ENCODE assay signal across 24 cellular contexts in the genomic region with DNA sequence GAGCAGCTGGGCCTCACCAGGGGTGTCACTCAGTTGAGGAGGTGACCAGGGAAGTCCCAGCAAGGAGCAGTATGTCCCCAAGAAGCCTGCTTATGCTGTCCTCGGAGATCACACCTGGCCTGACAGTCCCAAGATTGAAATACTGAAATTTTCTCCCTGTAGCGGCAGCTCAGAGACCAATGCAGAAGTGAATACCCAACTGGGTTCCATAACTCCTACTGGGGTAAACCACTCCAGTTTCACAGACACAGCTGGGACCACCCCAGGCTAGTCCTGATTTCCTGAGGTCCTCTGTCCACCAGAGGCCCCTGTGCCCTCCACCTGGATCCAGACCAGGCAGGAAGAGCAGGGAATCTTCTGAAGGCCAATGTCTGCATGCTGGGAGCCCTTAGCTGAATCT.
DNase-seq lines count a peak whose midpoint lies in the region; ATAC-seq and TF ChIP-seq lines count a peak whose summit lies in the region.
"Had no signal": no experiment of that assay in that cellular context is flagged by ENCODE, and none has a peak within 500 bp of the region (broad histone marks: within the 10 kb centered on the region; RNA-seq: fewer than 3 reads in every experiment).

No MANE protein-coding gene starts in this region.

- peaks cover 0 to 2% of the 10 kb centered on the region in 2 donors for H3K4me1 ChIP-seq in neuronal stem cell (ENCODE audit: control insufficient read depth in 2 of 2, insufficient read depth in 1 of 2, low read depth in 1 of 2, low read length in 2 of 2)
- H3K4me1 ChIP-seq: A549, Caco-2 had no signal

- TF ChIP-seq CTCF in GM13976 (IDR thresholded peaks at IDR 0.05; ENCODE audit: borderline replicate concordance, control extremely low read depth, extremely low read depth, insufficient read depth, missing control alignments), result no peak

- H3K18ac ChIP-seq in neuronal stem cell (ENCODE audit: low read length), result no peak overlapping the region

- H3K4me1 Mint-ChIP-seq in T-helper 17 cell, result no peaks in the 10 kb centered on the region
- H3K4me1 Mint-ChIP-seq in dendritic cell treated with granulocyte-macrophage colony-stimulating factor and Interleukin-4, amounts not matched to agents 40 ng/mL and 50 ng/mL, for 4 days (ENCODE audit: low read depth), result peaks cover 91% of the 10 kb centered on the region
- H3K4me1 Mint-ChIP-seq: B cell had no signal

- no peaks in the 10 kb centered on the region for H3K9me3 ChIP-seq in T-helper 17 cell (ENCODE audit: control insufficient read depth, low read length, poor library complexity, severe bottlenecking)
- peaks cover 0 to 4% of the 10 kb centered on the region in 2 donors for H3K9me3 ChIP-seq in neuronal stem cell (replicated peaks in 1 of 2; ENCODE audit: control insufficient read depth in 2 of 2, insufficient read depth in 1 of 2, low read depth in 1 of 2, low read length in 2 of 2)
- H3K9me3 ChIP-seq: A549, Caco-2 had no signal

- H3K14ac ChIP-seq in neuronal stem cell (ENCODE audit: low read length), result no peak overlapping the region

- no peak for ATAC-seq in T-helper 17 cell
- ATAC-seq: A549; CD8-positive, alpha-beta T cell had no signal

- no peak overlapping the region for H3K23ac ChIP-seq in neuronal stem cell (ENCODE audit: low read depth, low read length, poor library complexity)

- H3K27me3 ChIP-seq in neuronal stem cell (ENCODE audit: control insufficient read depth in 3 of 3, insufficient read depth in 3 of 3, low read depth in 1 of 3, low read length in 3 of 3), result no peaks in the 10 kb centered on the region
- H3K27me3 ChIP-seq: BLaER1 treated with 17β-estradiol and CSF1 and Interleukin-3, amounts not matched to agents 10 nM and 100 nM had no signal

- intact Hi-C loops in dendritic cell treated with granulocyte-macrophage colony-stimulating factor and Interleukin-4, amounts not matched to agents 40 ng/mL and 50 ng/mL, for 4 days (cut with micrococcal nuclease), result no loop called here

- H3K4me3 ChIP-seq in neuronal stem cell (ENCODE audit: low read length in 2 of 2), result no peak overlapping the region
- H3K4me3 ChIP-seq: A549; BLaER1 treated with 17β-estradiol and CSF1 and Interleukin-3, amounts not matched to agents 10 nM and 100 nM had no signal

- DNase-seq in GM13976 (ENCODE audit: low spot score), result peak; percentile 36
- DNase-seq in T-helper 17 cell, result no peak
- DNase-seq in neuronal stem cell (ENCODE audit: low spot score), result no peak
- no peak for DNase-seq in glomerular visceral epithelial cell (ENCODE audit: extremely low spot score)
- no peak for DNase-seq in LoVo (ENCODE audit: low spot score)
- DNase-seq in NCI-H82 (lab: John Stamatoyannopoulos, UW), result no peak
- DNase-seq: AML-193; Caco-2; Calu3; CD4-positive, alpha-beta T cell; CD8-positive, alpha-beta T cell; DMS 273 treated with DMSO at 0.1 percent for 48 hours; DMS153; DMS53; DMS79; DND-41; EL; GDM1 had no signal

- peaks cover 6% of the 10 kb centered on the region for H3K36me3 Mint-ChIP-seq in T-helper 17 cell (ENCODE audit: low read depth)
- H3K36me3 Mint-ChIP-seq in dendritic cell treated with granulocyte-macrophage colony-stimulating factor and Interleukin-4, amounts not matched to agents 40 ng/mL and 50 ng/mL, for 4 days (ENCODE audit: low read depth), result no peaks in the 10 kb centered on the region
- H3K36me3 Mint-ChIP-seq: CD8-positive, alpha-beta T cell had no signal

- H2AFZ ChIP-seq in neuronal stem cell (ENCODE audit: low read length), result no peak overlapping the region

- no peak overlapping the region for H4K91ac ChIP-seq in neuronal stem cell (ENCODE audit: low read depth, low read length, poor library complexity)

- no peak overlapping the region for H2BK5ac ChIP-seq in neuronal stem cell (ENCODE audit: low read length)

- H3K27ac Mint-ChIP-seq in T-helper 17 cell, result peak overlapping the region; percentile 34
- H3K27ac Mint-ChIP-seq in dendritic cell treated with granulocyte-macrophage colony-stimulating factor and Interleukin-4, amounts not matched to agents 40 ng/mL and 50 ng/mL, for 4 days, result peak overlapping the region; percentile 81
- H3K27ac Mint-ChIP-seq: B cell; CD4-positive, alpha-beta T cell; CD8-positive, alpha-beta T cell had no signal

- H2BK12ac ChIP-seq in neuronal stem cell (ENCODE audit: low read length), result no peak overlapping the region

- H3K36me3 ChIP-seq in neuronal stem cell (replicated peaks in 1 of 2; ENCODE audit: control insufficient read depth in 2 of 2, insufficient read depth in 2 of 2, low read length in 2 of 2), result no peaks in the 10 kb centered on the region
- H3K36me3 ChIP-seq: BLaER1 treated with 17β-estradiol and CSF1 and Interleukin-3, amounts not matched to agents 10 nM and 100 nM had no signal

- in situ Hi-C loops in GM13976 (cut with MboI; ENCODE audit: low sequenced_read_pairs, unreplicated experiment), result no loop called here

- no peak overlapping the region for H3K4ac ChIP-seq in neuronal stem cell (ENCODE audit: low read length)

- H4K8ac ChIP-seq in neuronal stem cell (ENCODE audit: low read depth, low read length), result no peak overlapping the region

- no peak overlapping the region for H3K4me2 ChIP-seq in neuronal stem cell (ENCODE audit: insufficient read depth, low read length, poor library complexity, severe bottlenecking)
- H3K4me2 ChIP-seq: A549 had no signal

- no peak overlapping the region for H2BK120ac ChIP-seq in neuronal stem cell (ENCODE audit: low read depth, low read length)

- peak overlapping the region; percentile 67 for H2AK5ac ChIP-seq in neuronal stem cell (ENCODE audit: low read depth, low read length)

- H3K27me3 Mint-ChIP-seq in T-helper 17 cell, result peaks cover 59% of the 10 kb centered on the region
- no peaks in the 10 kb centered on the region for H3K27me3 Mint-ChIP-seq in dendritic cell treated with granulocyte-macrophage colony-stimulating factor and Interleukin-4, amounts not matched to agents 40 ng/mL and 50 ng/mL, for 4 days

- no peaks in the 10 kb centered on the region for H3K9me3 Mint-ChIP-seq in dendritic cell treated with granulocyte-macrophage colony-stimulating factor and Interleukin-4, amounts not matched to agents 40 ng/mL and 50 ng/mL, for 4 days
- H3K9me3 Mint-ChIP-seq: CD4-positive, alpha-beta T cell had no signal

- H3K79me1 ChIP-seq in neuronal stem cell (ENCODE audit: low read depth, low read length), result no peaks in the 10 kb centered on the region

- no peak overlapping the region for H3K4me3 Mint-ChIP-seq in T-helper 17 cell
- H3K4me3 Mint-ChIP-seq in dendritic cell treated with granulocyte-macrophage colony-stimulating factor and Interleukin-4, amounts not matched to agents 40 ng/mL and 50 ng/mL, for 4 days, result no peak overlapping the region
- H3K4me3 Mint-ChIP-seq: B cell; CD4-positive, alpha-beta T cell; CD8-positive, alpha-beta T cell had no signal

- no peak overlapping the region for H3K27ac ChIP-seq in neuronal stem cell (replicated peaks; ENCODE audit: low read length)
- H3K27ac ChIP-seq: 22Rv1; A549; BLaER1 treated with 17β-estradiol and CSF1 and Interleukin-3, amounts not matched to agents 10 nM and 100 nM; C4-2B had no signal

- H3K9ac ChIP-seq in neuronal stem cell (ENCODE audit: low read depth, low read length, poor library complexity), result no peak overlapping the region
- H3K9ac ChIP-seq: BLaER1 treated with 17β-estradiol and CSF1 and Interleukin-3, amounts not matched to agents 10 nM and 100 nM had no signal

- no CpG with 5 or more reads among the region's 2 CpGs for WGBS in neuronal stem cell (ENCODE audit: extremely low coverage in 2 of 2, insufficient read length in 2 of 2, insufficient replicate concordance in 1 of 2), 2 donors

- no peak overlapping the region for H2BK15ac ChIP-seq in neuronal stem cell (ENCODE audit: low read length)
